ENCODE assay signal across 16 cellular contexts in the genomic region with DNA sequence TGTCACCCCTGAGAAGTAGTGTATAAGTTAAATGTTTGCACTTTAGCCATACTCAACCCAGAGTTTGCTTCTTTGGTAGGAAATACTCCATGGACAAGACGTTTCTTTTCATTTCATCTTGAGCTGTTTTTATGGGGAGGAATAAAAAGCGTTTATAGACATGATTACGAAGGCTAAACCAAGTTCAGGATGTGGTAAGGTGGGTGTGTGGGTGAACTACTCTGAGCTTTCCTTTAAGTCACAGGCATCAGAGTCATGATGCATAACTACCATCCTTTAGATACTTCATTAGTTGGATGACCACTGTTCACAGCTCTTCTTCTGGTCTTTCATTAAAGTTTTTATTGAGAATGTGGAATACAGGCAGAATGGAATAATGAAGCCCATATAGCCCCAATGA. TPM values are rescaled to one million over a fixed set of nuclear protein-coding genes. Genes with fewer than 3 reads are reported as not detected.
DNase-seq lines count a peak whose midpoint lies in the region; ATAC-seq and TF ChIP-seq lines count a peak whose summit lies in the region.
"Had no signal": no experiment of that assay in that cellular context is flagged by ENCODE, and none has a peak within 500 bp of the region (broad histone marks: within the 10 kb centered on the region; RNA-seq: fewer than 3 reads in every experiment).

No MANE protein-coding gene starts in this region.

- POLR2A ChIA-PET in CD4-positive, alpha-beta memory T cell (lab: Charles Lee; ENCODE audit: partially characterized antibody): interaction anchor here (0.7 to 7.2 kb wide), 17 partner anchors 9 to 217 kb away, joined by 3 to 163 read pairs (median 6); a partner anchor contains a TSS
- POLR2A ChIA-PET in activated CD8-positive, alpha-beta T cell treated with anti-CD3 and anti-CD28 coated beads, Interleukin-2, amount 10 ng/mL, durations not matched to agents 7 days and 5 days (lab: Charles Lee): interaction anchor here (0.6 to 2.4 kb wide), 5 partner anchors 11 to 279 kb away, joined by 3 to 13 read pairs (median 4); a partner anchor contains a TSS

- peak overlapping the region; percentile 7 to 49 for H3K4me3 ChIP-seq in CD4-positive, alpha-beta memory T cell (ENCODE audit: low read length in 2 of 2)
- H3K4me3 ChIP-seq: GM23338, neural progenitor cell had no signal

- H3K4me1 Mint-ChIP-seq in CD4-positive, alpha-beta memory T cell: peaks cover 37 to 51% (median 44%) of the 10 kb centered on the region in 4 donors
- peaks cover 32% of the 10 kb centered on the region for H3K4me1 Mint-ChIP-seq in activated CD8-positive, alpha-beta T cell treated with anti-CD3 and anti-CD28 coated beads, Interleukin-2, amount 10 ng/mL, durations not matched to agents 7 days and 5 days (ENCODE audit: low read depth)
- H3K4me1 Mint-ChIP-seq in effector memory CD8-positive, alpha-beta T cell (ENCODE audit: low read depth in 2 of 2): peaks cover 37 to 40% of the 10 kb centered on the region in 2 donors
- peaks cover 5% of the 10 kb centered on the region for H3K4me1 Mint-ChIP-seq in osteocyte (ENCODE audit: unreplicated experiment)
- H3K4me1 Mint-ChIP-seq: neural progenitor cell had no signal

- CTCF ChIA-PET in CD4-positive, alpha-beta memory T cell (lab: Charles Lee; ENCODE audit: partially characterized antibody): interaction anchor here (0.5 to 14.4 kb wide), 12 partner anchors 11 to 1301 kb away, joined by 3 to 359 read pairs (median 4); a partner anchor contains a TSS
- CTCF ChIA-PET in activated CD8-positive, alpha-beta T cell treated with anti-CD3 and anti-CD28 coated beads, Interleukin-2, amount 10 ng/mL, durations not matched to agents 7 days and 5 days (lab: Charles Lee): interaction anchor here (0.7 to 5.1 kb wide), 17 partner anchors 10 to 270 kb away, joined by 3 to 140 read pairs (median 7); a partner anchor contains a TSS

- H3K9me3 Mint-ChIP-seq in CD4-positive, alpha-beta memory T cell: no peaks in the 10 kb centered on the region
- H3K9me3 Mint-ChIP-seq in activated CD8-positive, alpha-beta T cell treated with anti-CD3 and anti-CD28 coated beads, Interleukin-2, amount 10 ng/mL, durations not matched to agents 7 days and 5 days (ENCODE audit: insufficient read depth): no peaks in the 10 kb centered on the region
- no peaks in the 10 kb centered on the region for H3K9me3 Mint-ChIP-seq in effector memory CD8-positive, alpha-beta T cell
- no peaks in the 10 kb centered on the region for H3K9me3 Mint-ChIP-seq in osteocyte (ENCODE audit: unreplicated experiment)
- H3K9me3 Mint-ChIP-seq: GM23338, neural progenitor cell, type B pancreatic cell had no signal

- peaks cover 42% of the 10 kb centered on the region for H3K4me1 ChIP-seq in CD4-positive, alpha-beta memory T cell (ENCODE audit: insufficient read depth, low read length)
- H3K4me1 ChIP-seq: neural progenitor cell had no signal

- no peak for TF ChIP-seq CTCF in osteocyte (IDR thresholded peaks at IDR 0.05)

- peak overlapping the region; percentile 87 to 98 (median 91) for H3K27ac Mint-ChIP-seq in CD4-positive, alpha-beta memory T cell
- H3K27ac Mint-ChIP-seq in activated CD8-positive, alpha-beta T cell treated with anti-CD3 and anti-CD28 coated beads, Interleukin-2, amount 10 ng/mL, durations not matched to agents 7 days and 5 days: peak overlapping the region; percentile 82
- H3K27ac Mint-ChIP-seq in effector memory CD8-positive, alpha-beta T cell: peak overlapping the region; percentile 88 to 94
- no peak overlapping the region for H3K27ac Mint-ChIP-seq in osteocyte (ENCODE audit: unreplicated experiment)
- H3K27ac Mint-ChIP-seq: GM23338, neural progenitor cell, type B pancreatic cell had no signal

- peak; percentile 75 for ATAC-seq in activated CD8-positive, alpha-beta T cell treated with anti-CD3 and anti-CD28 coated beads, Interleukin-2, amount 10 ng/mL, durations not matched to agents 7 days and 5 days
- peak; percentile 91 for ATAC-seq in effector memory CD8-positive, alpha-beta T cell (replicated peaks)
- ATAC-seq in GM18520 (IDR thresholded peaks at IDR 0.05; ENCODE audit: unreplicated experiment): no peak
- ATAC-seq: GM23338 had no signal

- no peaks in the 10 kb centered on the region for H3K36me3 Mint-ChIP-seq in CD4-positive, alpha-beta memory T cell
- H3K36me3 Mint-ChIP-seq in activated CD8-positive, alpha-beta T cell treated with anti-CD3 and anti-CD28 coated beads, Interleukin-2, amount 10 ng/mL, durations not matched to agents 7 days and 5 days (ENCODE audit: low read depth): no peaks in the 10 kb centered on the region
- H3K36me3 Mint-ChIP-seq in effector memory CD8-positive, alpha-beta T cell (ENCODE audit: insufficient read depth): peaks cover 13% of the 10 kb centered on the region
- no peaks in the 10 kb centered on the region for H3K36me3 Mint-ChIP-seq in osteocyte (ENCODE audit: unreplicated experiment)
- H3K36me3 Mint-ChIP-seq: neural progenitor cell, type B pancreatic cell had no signal

- intact Hi-C loops in CD4-positive, alpha-beta memory T cell (cut with micrococcal nuclease): loop anchor here (1.0 to 10.0 kb wide), 4 partner anchors 9 to 217 kb away; no protein-coding TSS in a partner anchor

- DNase-seq in CD1c-positive myeloid dendritic cell (ENCODE audit: extremely low spot score) (peak; percentile 9), GM19240 (ENCODE audit: insufficient read length, low spot score) (no peak), osteocyte (ENCODE audit: extremely low spot score, unreplicated experiment) (no peak), MV-4-11 (lab: John Stamatoyannopoulos, UW) (no peak)
- peak; percentile 68 to 79 (median 72) for DNase-seq in CD4-positive, alpha-beta memory T cell
- DNase-seq in activated CD8-positive, alpha-beta T cell treated with anti-CD3 and anti-CD28 coated beads, Interleukin-2, amount 10 ng/mL, durations not matched to agents 7 days and 5 days: peak; percentile 78
- no peak for DNase-seq in effector memory CD8-positive, alpha-beta T cell
- DNase-seq: C1 segment of cervical spinal cord, EL, glutamatergic neuron, NCI-H446 treated with DMSO at 0.1 percent for 48 hours, SHP77 treated with DMSO at 0.1 percent for 48 hours had no signal

- H3K36me3 ChIP-seq in CD4-positive, alpha-beta memory T cell (ENCODE audit: insufficient read depth, low read length): no peaks in the 10 kb centered on the region
- H3K36me3 ChIP-seq: neural progenitor cell had no signal

- H3K4me3 Mint-ChIP-seq in CD4-positive, alpha-beta memory T cell: peak overlapping the region; percentile 60 to 84 (median 74)
- H3K4me3 Mint-ChIP-seq in activated CD8-positive, alpha-beta T cell treated with anti-CD3 and anti-CD28 coated beads, Interleukin-2, amount 10 ng/mL, durations not matched to agents 7 days and 5 days: peak overlapping the region; percentile 32
- H3K4me3 Mint-ChIP-seq in effector memory CD8-positive, alpha-beta T cell: peak overlapping the region; percentile 43 to 81
- no peak overlapping the region for H3K4me3 Mint-ChIP-seq in osteocyte (ENCODE audit: unreplicated experiment)
- H3K4me3 Mint-ChIP-seq: GM23338, neural progenitor cell, type B pancreatic cell had no signal

- H3K27me3 Mint-ChIP-seq in CD4-positive, alpha-beta memory T cell: no peaks in the 10 kb centered on the region
- H3K27me3 Mint-ChIP-seq in activated CD8-positive, alpha-beta T cell treated with anti-CD3 and anti-CD28 coated beads, Interleukin-2, amount 10 ng/mL, durations not matched to agents 7 days and 5 days (ENCODE audit: low read depth): peaks cover 11% of the 10 kb centered on the region
- peaks cover 4 to 6% of the 10 kb centered on the region in 2 donors for H3K27me3 Mint-ChIP-seq in effector memory CD8-positive, alpha-beta T cell
- peaks cover 48% of the 10 kb centered on the region for H3K27me3 Mint-ChIP-seq in osteocyte (ENCODE audit: unreplicated experiment)

- H3K9me3 ChIP-seq in CD4-positive, alpha-beta memory T cell (ENCODE audit: control insufficient read depth in 1 of 2, low read length in 2 of 2): no peaks in the 10 kb centered on the region

- H3K27ac ChIP-seq in CD4-positive, alpha-beta memory T cell (ENCODE audit: low read depth, low read length): peak overlapping the region; percentile 42
- H3K27ac ChIP-seq: neural progenitor cell had no signal

- no peaks in the 10 kb centered on the region for H3K27me3 ChIP-seq in CD4-positive, alpha-beta memory T cell (ENCODE audit: insufficient read depth, low read length)

RNA-seq across cellular contexts. Expression of a gene that starts 48.9 kb away (rescaled TPM):
- 1 to 10 TPM; 2.8 to 3.1 TPM for total RNA-seq in CD4-positive, alpha-beta memory T cell
- under 1 TPM in 1 of 2 donors, not detected in 1; 0.65 TPM for polyA plus RNA-seq in CD4-positive, alpha-beta memory T cell
- total RNA-seq in activated CD8-positive, alpha-beta T cell treated with anti-CD3 and anti-CD28 coated beads, Interleukin-2, amount 10 ng/mL, durations not matched to agents 7 days and 5 days: not detected
- total RNA-seq in osteocyte: 9.8 and 12.8 TPM in 2 replicates

RNA-seq across cellular contexts. Expression of a gene that starts 59.0 kb away (rescaled TPM):
- total RNA-seq in CD4-positive, alpha-beta memory T cell: not detected
- not detected for polyA plus RNA-seq in CD4-positive, alpha-beta memory T cell
- total RNA-seq in activated CD8-positive, alpha-beta T cell treated with anti-CD3 and anti-CD28 coated beads, Interleukin-2, amount 10 ng/mL, durations not matched to agents 7 days and 5 days: under 1 TPM; 0.11 to 0.26 TPM
- total RNA-seq in osteocyte: 84.0 and 85.8 TPM in 2 replicates

Comparison
In these comparisons a context has a peak if more than half of its experiments do, and no peak if none do; other contexts are left out.
1. DNase-seq: peak in CD1c-positive myeloid dendritic cell (single experiment), CD4-positive, alpha-beta memory T cell (5 of 5) and activated CD8-positive, alpha-beta T cell treated with anti-CD3 and anti-CD28 coated beads, Interleukin-2, amount 10 ng/mL, durations not matched to agents 7 days and 5 days (single experiment); none in effector memory CD8-positive, alpha-beta T cell (0 of 3), GM19240 (single experiment), osteocyte (single experiment) and MV-4-11 (single experiment).
2. RNA of a gene that starts 59.0 kb away (total RNA-seq): 84.0 to 85.8 TPM in osteocyte; 0.11 to 0.26 TPM in activated CD8-positive, alpha-beta T cell treated with anti-CD3 and anti-CD28 coated beads, Interleukin-2, amount 10 ng/mL, durations not matched to agents 7 days and 5 days and not detected in CD4-positive, alpha-beta memory T cell; every median in the first group is over 10 times any median in the second.